In the genomic region with DNA sequence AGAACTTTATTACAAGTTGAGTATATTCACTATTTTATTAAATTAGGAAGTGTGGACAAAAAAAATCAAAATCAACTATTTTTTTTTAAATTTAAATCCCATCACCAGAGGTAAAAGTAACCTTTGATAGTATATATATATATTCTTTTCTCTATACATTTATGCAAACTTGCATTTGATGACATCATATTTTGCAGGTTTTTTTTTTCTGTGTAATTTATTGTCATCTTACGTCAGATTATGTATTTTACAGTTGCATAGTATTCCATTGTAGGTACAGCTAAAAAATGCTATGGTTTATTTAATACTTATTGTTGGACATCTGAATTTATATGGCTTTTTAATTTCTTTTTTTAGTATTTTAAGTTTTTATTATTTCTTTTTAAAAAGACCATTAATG, we compare ENCODE assay signal across 1 cellular context.
TF ChIP-seq lines count a peak whose summit lies in the region.

No MANE protein-coding gene starts in this region.

TF ChIP-seq in HEK293, 187 proteins besides CTCF, POLR2A, EP300 and RAD21:
- TF ChIP-seq, protein P1, sequence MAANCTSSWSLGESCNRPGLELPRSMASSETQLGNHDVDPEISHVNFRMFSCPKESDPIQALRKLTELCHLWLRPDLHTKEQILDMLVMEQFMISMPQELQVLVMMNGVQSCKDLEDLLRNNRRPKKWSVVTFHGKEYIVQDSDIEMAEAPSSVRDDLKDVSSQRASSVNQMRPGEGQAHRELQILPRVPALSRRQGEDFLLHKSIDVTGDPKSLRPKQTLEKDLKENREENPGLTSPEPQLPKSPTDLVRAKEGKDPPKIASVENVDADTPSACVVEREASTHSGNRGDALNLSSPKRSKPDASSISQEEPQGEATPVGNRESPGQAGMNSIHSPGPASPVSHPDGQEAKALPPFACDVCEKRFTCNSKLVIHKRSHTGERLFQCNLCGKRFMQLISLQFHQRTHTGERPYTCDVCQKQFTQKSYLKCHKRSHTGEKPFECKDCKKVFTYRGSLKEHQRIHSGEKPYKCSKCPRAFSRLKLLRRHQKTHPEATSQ (tag by site-specific recombination; IDR thresholded peaks at IDR 0.05) = no peak
- TF ChIP-seq ZNF324 (tag by site-specific recombination; IDR thresholded peaks at IDR 0.05) (no peak), ZBTB7A (tag by site-specific recombination; IDR thresholded peaks at IDR 0.05; ENCODE audit: low read depth) (no peak), ZNF514 (tag by site-specific recombination; IDR thresholded peaks at IDR 0.05) (no peak), ZSCAN30 (tag by site-specific recombination; IDR thresholded peaks at IDR 0.05) (no peak)
- TF ChIP-seq, protein P2, sequence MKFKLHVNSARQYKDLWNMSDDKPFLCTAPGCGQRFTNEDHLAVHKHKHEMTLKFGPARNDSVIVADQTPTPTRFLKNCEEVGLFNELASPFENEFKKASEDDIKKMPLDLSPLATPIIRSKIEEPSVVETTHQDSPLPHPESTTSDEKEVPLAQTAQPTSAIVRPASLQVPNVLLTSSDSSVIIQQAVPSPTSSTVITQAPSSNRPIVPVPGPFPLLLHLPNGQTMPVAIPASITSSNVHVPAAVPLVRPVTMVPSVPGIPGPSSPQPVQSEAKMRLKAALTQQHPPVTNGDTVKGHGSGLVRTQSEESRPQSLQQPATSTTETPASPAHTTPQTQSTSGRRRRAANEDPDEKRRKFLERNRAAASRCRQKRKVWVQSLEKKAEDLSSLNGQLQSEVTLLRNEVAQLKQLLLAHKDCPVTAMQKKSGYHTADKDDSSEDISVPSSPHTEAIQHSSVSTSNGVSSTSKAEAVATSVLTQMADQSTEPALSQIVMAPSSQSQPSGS (tag by site-specific recombination; IDR thresholded peaks at IDR 0.05; ENCODE audit: low read depth) = peak; percentile 68
